In genomic region chr5:6458833-6459232, GRCh38 we compare ENCODE assay signal across 17 cellular contexts. TPM values are rescaled to one million over a fixed set of nuclear protein-coding genes. Genes with fewer than 3 reads are reported as not detected.
A peak's percentile ranks its signal among the peaks of the same experiment; 100 is the strongest.
DNase-seq lines count a peak whose midpoint lies in the region; ATAC-seq, FAIRE-seq and TF ChIP-seq lines count a peak whose summit lies in the region.
"Had no signal": no experiment of that assay in that cellular context is flagged by ENCODE, and none has a peak within 500 bp of the region (broad histone marks: within the 10 kb centered on the region; RNA-seq: fewer than 3 reads in every experiment).

No MANE protein-coding gene starts in this region.

- DNase-seq in left ventricle myocardium inferior (no peak), Right ventricle myocardium inferior (ENCODE audit: missing footprints) (no peak), H1 (ENCODE audit: low read depth in 1 of 2, low spot score in 2 of 2) (no peak), gastrocnemius medialis (no peak), GM23338 (ENCODE audit: low spot score) (no peak), HuH-7 (ENCODE audit: low spot score) (no peak)
- DNase-seq: ACHN; CD4-positive, CD25-positive, alpha-beta regulatory T cell; DMS53; IMR-90; KBM-7 had no signal

- no peaks in the 10 kb centered on the region for H3K36me3 ChIP-seq in left ventricle myocardium inferior
- no peaks in the 10 kb centered on the region for H3K36me3 ChIP-seq in H1 (ENCODE audit: control insufficient read depth in 2 of 4, insufficient read depth in 4 of 4, low read length in 3 of 4)
- H3K36me3 ChIP-seq in gastrocnemius medialis: no peaks in the 10 kb centered on the region
- no peaks in the 10 kb centered on the region for H3K36me3 ChIP-seq in GM23338 (ENCODE audit: insufficient read depth)
- H3K36me3 ChIP-seq: BLaER1 treated with 17β-estradiol and CSF1 and Interleukin-3, amounts not matched to agents 10 nM and 100 nM had no signal

- TF ChIP-seq POLR2A in H1 (IDR thresholded peaks at IDR 0.05; ENCODE audit: control extremely low read depth in 1 of 2, low read depth in 2 of 2, low read length in 2 of 2) (no peak), gastrocnemius medialis (IDR thresholded peaks at IDR 0.05) (no peak)

- H3K23ac ChIP-seq in H1 (ENCODE audit: insufficient read length): no peak overlapping the region

- TF ChIP-seq CTCF in left ventricle myocardium inferior (IDR thresholded peaks at IDR 0.05; ENCODE audit: borderline replicate concordance) (no peak), H1 (IDR thresholded peaks at IDR 0.05; ENCODE audit: control extremely low read depth in 1 of 3, insufficient read depth in 1 of 3, low read depth in 1 of 3, low read length in 3 of 3) (no peak), gastrocnemius medialis (IDR thresholded peaks at IDR 0.05 in 4 of 5, conservative IDR thresholded peaks at IDR 0.05 in 1 of 5) (no peak), GM23338 (conservative IDR thresholded peaks at IDR 0.05; ENCODE audit: low read depth in 2 of 2) (no peak)

- H3K9me3 Mint-ChIP-seq in GM23338: no peaks in the 10 kb centered on the region; the same call in 2 of the 3 replicates

- TF ChIP-seq EP300 in H1 (IDR thresholded peaks at IDR 0.05; ENCODE audit: borderline replicate concordance in 1 of 2, low read depth in 2 of 2, low read length in 2 of 2): no peak

- no peaks in the 10 kb centered on the region for H3K9me3 ChIP-seq in left ventricle myocardium inferior (replicated peaks)
- no peaks in the 10 kb centered on the region for H3K9me3 ChIP-seq in H1 (ENCODE audit: insufficient read depth in 2 of 2, low read depth in 1 of 2, low read length in 1 of 2)
- H3K9me3 ChIP-seq in gastrocnemius medialis: no peaks in the 10 kb centered on the region
- H3K9me3 ChIP-seq: BLaER1 treated with 17β-estradiol and CSF1 and Interleukin-3, amounts not matched to agents 10 nM and 100 nM had no signal

- H2BK15ac ChIP-seq in H1 (ENCODE audit: low read length): no peak overlapping the region

- H4K20me1 ChIP-seq in H1 (replicated peaks in 1 of 2; ENCODE audit: control insufficient read depth in 1 of 2, insufficient read depth in 2 of 2, low read length in 2 of 2) (peaks cover 0 to 4% of the 10 kb centered on the region in 2 experiments), GM23338 (replicated peaks; ENCODE audit: insufficient read depth) (no peaks in the 10 kb centered on the region)
- H4K20me1 ChIP-seq: BLaER1 treated with 17β-estradiol and CSF1 and Interleukin-3, amounts not matched to agents 10 nM and 100 nM had no signal

- H3K79me2 ChIP-seq in H1 (ENCODE audit: control insufficient read depth in 1 of 2, insufficient read depth in 2 of 2, low read length in 2 of 2) (no peaks in the 10 kb centered on the region), GM23338 (replicated peaks; ENCODE audit: insufficient read depth) (no peaks in the 10 kb centered on the region)

- H3K27ac ChIP-seq in left ventricle myocardium inferior (replicated peaks) (peak overlapping the region; percentile 50), H1 (ENCODE audit: low read depth, low read length) (no peak overlapping the region), gastrocnemius medialis (peak overlapping the region; percentile 91 to 97 (median 96)), GM23338 (ENCODE audit: low read depth) (no peak overlapping the region)
- H3K27ac ChIP-seq: BLaER1 treated with 17β-estradiol and CSF1 and Interleukin-3, amounts not matched to agents 10 nM and 100 nM had no signal

- H4K5ac ChIP-seq in H1 (ENCODE audit: insufficient read length, low read depth, low read length): no peak overlapping the region

- 87% methylated on average over 4 of the region's 4 CpGs; no CpG with 5 or more reads in 1 of the 2 experiments for WGBS in H1 (ENCODE audit: extremely low coverage in 1 of 2, insufficient coverage in 1 of 2, insufficient read length in 1 of 2, insufficient replicate concordance in 2 of 2, low coverage in 1 of 2, low lambda C conversion rate in 2 of 2, missing lambda C conversion rate in 1 of 2), 2 experiments

- H3K14ac ChIP-seq in H1 (ENCODE audit: insufficient read length): no peak overlapping the region

- no peaks in the 10 kb centered on the region for H3K36me3 Mint-ChIP-seq in GM23338 (ENCODE audit: low read depth)
- H3K36me3 Mint-ChIP-seq: CD4-positive, CD25-positive, alpha-beta regulatory T cell had no signal

- no peak overlapping the region for H3K4me3 Mint-ChIP-seq in GM23338
- H3K4me3 Mint-ChIP-seq: CD4-positive, CD25-positive, alpha-beta regulatory T cell had no signal

- peak overlapping the region; percentile 16; the same call in 1 of the 2 replicates for H4K8ac ChIP-seq in H1 (ENCODE audit: extremely low read depth, insufficient read depth, low read length)

- CTCF ChIA-PET in H1 (lab: Charles Lee; ENCODE audit: partially characterized antibody): no interaction called here

- H3K27ac Mint-ChIP-seq in GM23338: no peak overlapping the region
- H3K27ac Mint-ChIP-seq: CD4-positive, CD25-positive, alpha-beta regulatory T cell had no signal

- H3K4me3 ChIP-seq in left ventricle myocardium inferior: no peak overlapping the region
- H3K4me3 ChIP-seq in H1 (ENCODE audit: extremely low read depth in 1 of 4, insufficient read depth in 2 of 4, low read depth in 3 of 4, low read length in 4 of 4): no peak overlapping the region
- H3K4me3 ChIP-seq in gastrocnemius medialis: no peak overlapping the region
- no peak overlapping the region for H3K4me3 ChIP-seq in GM23338
- H3K4me3 ChIP-seq: BLaER1 treated with 17β-estradiol and CSF1 and Interleukin-3, amounts not matched to agents 10 nM and 100 nM; GM12878 had no signal

- H3K18ac ChIP-seq in H1 (ENCODE audit: extremely low read depth, low read length): no peak overlapping the region

- POLR2A ChIA-PET in H1 (lab: Charles Lee; ENCODE audit: partially characterized antibody): no interaction called here

- no peak overlapping the region for H2AK5ac ChIP-seq in H1 (ENCODE audit: low read depth, low read length)

- H3K4me1 Mint-ChIP-seq in GM23338: no peaks in the 10 kb centered on the region
- H3K4me1 Mint-ChIP-seq: CD4-positive, CD25-positive, alpha-beta regulatory T cell had no signal

- no peaks in the 10 kb centered on the region for H3K9me2 ChIP-seq in GM23338 (ENCODE audit: insufficient read depth)

- H3K4me1 ChIP-seq in left ventricle myocardium inferior: peaks cover 47% of the 10 kb centered on the region
- no peaks in the 10 kb centered on the region for H3K4me1 ChIP-seq in H1 (replicated peaks in 1 of 4; ENCODE audit: control insufficient read depth in 3 of 4, insufficient read depth in 4 of 4, low read length in 3 of 4)
- peaks cover 58 to 62% of the 10 kb centered on the region in 2 donors for H3K4me1 ChIP-seq in gastrocnemius medialis
- H3K4me1 ChIP-seq in GM23338 (ENCODE audit: insufficient read depth): no peaks in the 10 kb centered on the region
- H3K4me1 ChIP-seq: BLaER1 treated with 17β-estradiol and CSF1 and Interleukin-3, amounts not matched to agents 10 nM and 100 nM had no signal

- no peaks in the 10 kb centered on the region for H3K79me1 ChIP-seq in H1 (ENCODE audit: low read depth, low read length)

- H3K27me3 Mint-ChIP-seq in GM23338 (ENCODE audit: insufficient read depth, low read depth, poor library complexity): peaks cover 8% of the 10 kb centered on the region

- no peak for TF ChIP-seq RAD21 in H1 (IDR thresholded peaks at IDR 0.05 in 1 of 2, conservative IDR thresholded peaks at IDR 0.05 in 1 of 2; ENCODE audit: low read depth in 2 of 2, low read length in 2 of 2)

- H2BK12ac ChIP-seq in H1 (ENCODE audit: low read depth, low read length): no peak overlapping the region

- H3K4ac ChIP-seq in H1 (replicated peaks; ENCODE audit: insufficient read length, low read depth, low read length): no peak overlapping the region

- H2BK120ac ChIP-seq in H1 (replicated peaks; ENCODE audit: low read depth, low read length): no peak overlapping the region

- intact Hi-C loops in left ventricle myocardium inferior (cut with micrococcal nuclease): no loop called here
- intact Hi-C loops in Right ventricle myocardium inferior (cut with DNase I): loop anchor here (10.0 kb wide), 1 partner anchor 256 kb away; the partner anchor contains the start of gene TENT4A
- intact Hi-C loops in gastrocnemius medialis (cut with DNase I; ENCODE audit: low total_unique reads): loop anchor here (5.0 kb wide), 1 partner anchor 33 kb away; no protein-coding TSS in a partner anchor

- H3K56ac ChIP-seq in H1 (replicated peaks; ENCODE audit: insufficient read length, low read depth, low read length): no peak overlapping the region

- no peak overlapping the region for H3K9ac ChIP-seq in H1 (replicated peaks in 1 of 4; ENCODE audit: extremely low read depth in 1 of 4, low read depth in 3 of 4, low read length in 3 of 4)
- H3K9ac ChIP-seq: BLaER1 treated with 17β-estradiol and CSF1 and Interleukin-3, amounts not matched to agents 10 nM and 100 nM had no signal

- H3F3A ChIP-seq in GM23338 (replicated peaks; ENCODE audit: low read depth): no peaks in the 10 kb centered on the region

- no peak for FAIRE-seq in H1 (lab: Jason Lieb, UNC)
- FAIRE-seq: GM12878, GM18507, H54 had no signal

- no peak overlapping the region for H2BK5ac ChIP-seq in H1 (ENCODE audit: low read depth, low read length)

- H2BK20ac ChIP-seq in H1 (ENCODE audit: low read length): no peak overlapping the region

- H3K23me2 ChIP-seq in H1 (ENCODE audit: low read depth, low read length): no peaks in the 10 kb centered on the region

- H4K91ac ChIP-seq in H1 (replicated peaks; ENCODE audit: insufficient read length, low read length): no peak overlapping the region

- H2AFZ ChIP-seq in H1 (ENCODE audit: low read length) (no peak overlapping the region), GM23338 (no peak overlapping the region)

- H3K27me3 ChIP-seq in left ventricle myocardium inferior (ENCODE audit: low read depth) (peaks cover 22% of the 10 kb centered on the region), H1 (replicated peaks in 1 of 4; ENCODE audit: control insufficient read depth in 3 of 4, extremely low read depth in 1 of 4, insufficient read depth in 3 of 4, low read length in 3 of 4) (peaks cover 0 to 22% (median 7%) of the 10 kb centered on the region in 4 experiments; a peak in 6 of 7 replicates), gastrocnemius medialis (no peaks in the 10 kb centered on the region), GM23338 (ENCODE audit: insufficient read depth) (no peaks in the 10 kb centered on the region)
- H3K27me3 ChIP-seq: BLaER1 treated with 17β-estradiol and CSF1 and Interleukin-3, amounts not matched to agents 10 nM and 100 nM had no signal

- H3K4me2 ChIP-seq in H1 (ENCODE audit: insufficient read depth in 1 of 2, low read depth in 2 of 2, low read length in 2 of 2): no peak overlapping the region
- no peak overlapping the region for H3K4me2 ChIP-seq in GM23338
- H3K4me2 ChIP-seq: BLaER1 treated with 17β-estradiol and CSF1 and Interleukin-3, amounts not matched to agents 10 nM and 100 nM had no signal

- no peak for ATAC-seq in Right ventricle myocardium inferior
- ATAC-seq in gastrocnemius medialis: no peak
- ATAC-seq in GM23338: no peak
- no peak for ATAC-seq in GM18858 (IDR thresholded peaks at IDR 0.05; ENCODE audit: unreplicated experiment)
- ATAC-seq: GM12878, HCT116 had no signal

- in situ Hi-C loops in gastrocnemius medialis (cut with MboI; ENCODE audit: low sequenced_read_pairs in 4 of 4): loop anchor here in 2 of 4 donors (10.0 kb wide), 2 partner anchors 86 to 96 kb away; no protein-coding TSS in a partner anchor

RNA-seq across cellular contexts. Expression of gene UBE2QL1, which starts 10.2 kb away (rescaled TPM):
- 25.5 TPM for total RNA-seq in left ventricle myocardium inferior
- total RNA-seq in Right ventricle myocardium inferior: 21.9 TPM
- total RNA-seq in H1 (2021; fragmentation: NEBNext Ultra II Directional; extraction: Animal tissue kit (Norgen Biotek cat#: 25700)): 0.43 and 0.44 TPM in 2 replicates
- polyA plus RNA-seq in H1 (2011; rRNA removed): 0.65 and 0.72 TPM in 2 replicates
- 0.72 TPM for polyA plus RNA-seq in H1 (2011; cell fraction: cytosol; rRNA removed)
- polyA plus RNA-seq in H1 (2011; cell fraction: nucleus; rRNA removed): 0.78 TPM
- 0.43 to 0.56 TPM (median 0.51 TPM) in 4 replicates for polyA plus RNA-seq in H1 (2012, experiment 1 of 2)
- 0.34 TPM for polyA plus RNA-seq in H1 (2012, experiment 2 of 2)
- polyA plus RNA-seq in H1 (2013, experiment 1 of 2): 0.22 TPM
- polyA plus RNA-seq in H1 (2013, experiment 2 of 2): 0.18 TPM
- 0.46 and 0.66 TPM in 2 replicates for polyA minus RNA-seq in H1 (2011; rRNA and poly(A)+ RNA removed)
- polyA minus RNA-seq in H1 (2011; cell fraction: cytosol; rRNA and poly(A)+ RNA removed): 0.22 TPM
- 0.40 TPM for polyA minus RNA-seq in H1 (2011; cell fraction: nucleus; rRNA and poly(A)+ RNA removed)
- total RNA-seq in gastrocnemius medialis: 100 to 1,000 TPM in 1 of 4 donors, 10 to 100 TPM in 3; 48.8 to 150 (median 67.0) TPM
- total RNA-seq in GM23338 (2014; rRNA removed; shearing (Covaris generic)): 0.82 and 0.83 TPM in 2 replicates
- 0.40 and 0.43 TPM in 2 replicates for polyA plus RNA-seq in GM23338 (2016; fragmentation: Nextera tagmentation; extraction: Ambion mirVana)
- total RNA-seq: CD4-positive, CD25-positive, alpha-beta regulatory T cell; IMR-90 had no signal
- polyA plus RNA-seq: CD4-positive, CD25-positive, alpha-beta regulatory T cell; IMR-90 had no signal

Comparison
In these comparisons a context has a peak if more than half of its experiments do, and no peak if none do; other contexts are left out.
1. H3K27ac ChIP-seq: peak in left ventricle myocardium inferior (single experiment) and gastrocnemius medialis (4 of 4); none in H1 (single experiment) and GM23338 (single experiment).
2. RNA of gene UBE2QL1, which starts 10.2 kb away (total RNA-seq): 48.8 to 150 TPM in gastrocnemius medialis, 25.5 TPM in left ventricle myocardium inferior (single experiment) and 21.9 TPM in Right ventricle myocardium inferior (single experiment); 0.82 to 0.83 TPM in GM23338 and 0.43 to 0.44 TPM in H1; every median in the first group is over 10 times any median in the second.